ENCODE assay signal across 1 cellular context in the genomic region with DNA sequence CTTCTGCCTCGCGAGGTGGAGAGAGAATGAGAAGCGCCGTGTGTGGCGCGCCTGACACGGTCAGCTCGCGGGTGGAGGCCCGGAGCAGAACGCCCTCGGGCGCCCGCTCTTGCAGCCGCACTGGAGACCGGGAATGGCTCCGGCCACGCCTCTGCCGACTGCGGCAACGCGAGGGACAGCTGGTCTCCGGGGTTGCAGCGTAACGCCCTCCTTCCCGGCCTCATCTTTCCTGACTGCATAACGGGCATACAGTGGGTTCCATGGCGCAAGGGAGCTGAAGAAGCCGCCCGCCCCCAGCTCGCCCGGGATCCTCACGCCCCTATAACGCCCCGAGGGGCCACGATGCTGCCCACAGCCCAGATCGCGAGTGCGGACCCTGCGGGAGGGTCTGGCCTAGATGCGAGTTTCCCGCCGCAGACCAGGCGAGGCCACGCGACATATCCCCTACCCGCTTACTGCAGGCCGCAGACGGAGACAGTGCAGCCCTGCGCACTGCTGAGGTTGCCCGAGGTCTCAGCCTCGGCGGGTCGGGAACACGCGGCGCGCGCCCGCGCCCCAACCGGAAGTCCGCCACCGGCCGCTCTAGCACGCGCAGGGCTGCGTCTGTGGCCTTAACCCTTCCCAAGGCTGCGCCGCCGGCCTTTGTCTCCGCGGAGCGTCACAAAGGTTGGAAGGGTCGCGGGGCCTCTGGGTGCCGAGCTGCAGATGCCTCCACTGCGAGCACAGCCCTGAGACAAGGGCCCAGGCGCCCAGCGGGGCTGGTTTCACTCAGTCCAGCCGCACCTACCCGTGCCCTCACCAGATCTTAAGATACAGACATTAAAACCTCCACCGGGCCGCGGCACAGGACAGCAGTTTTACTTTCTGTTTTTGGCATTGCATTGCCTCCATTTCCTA.
TF ChIP-seq lines count a peak whose summit lies in the region.

No MANE protein-coding gene starts in this region.

TF ChIP-seq in WTC11, 78 proteins besides CTCF, POLR2A, EP300 and RAD21 (continued from another document and continues in another):
- TF ChIP-seq, protein P1, sequence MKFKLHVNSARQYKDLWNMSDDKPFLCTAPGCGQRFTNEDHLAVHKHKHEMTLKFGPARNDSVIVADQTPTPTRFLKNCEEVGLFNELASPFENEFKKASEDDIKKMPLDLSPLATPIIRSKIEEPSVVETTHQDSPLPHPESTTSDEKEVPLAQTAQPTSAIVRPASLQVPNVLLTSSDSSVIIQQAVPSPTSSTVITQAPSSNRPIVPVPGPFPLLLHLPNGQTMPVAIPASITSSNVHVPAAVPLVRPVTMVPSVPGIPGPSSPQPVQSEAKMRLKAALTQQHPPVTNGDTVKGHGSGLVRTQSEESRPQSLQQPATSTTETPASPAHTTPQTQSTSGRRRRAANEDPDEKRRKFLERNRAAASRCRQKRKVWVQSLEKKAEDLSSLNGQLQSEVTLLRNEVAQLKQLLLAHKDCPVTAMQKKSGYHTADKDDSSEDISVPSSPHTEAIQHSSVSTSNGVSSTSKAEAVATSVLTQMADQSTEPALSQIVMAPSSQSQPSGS (CRISPR knock-in tag; IDR thresholded peaks at IDR 0.05; ENCODE audit: borderline replicate concordance, low read depth): no peak
- TF ChIP-seq, protein P2, sequence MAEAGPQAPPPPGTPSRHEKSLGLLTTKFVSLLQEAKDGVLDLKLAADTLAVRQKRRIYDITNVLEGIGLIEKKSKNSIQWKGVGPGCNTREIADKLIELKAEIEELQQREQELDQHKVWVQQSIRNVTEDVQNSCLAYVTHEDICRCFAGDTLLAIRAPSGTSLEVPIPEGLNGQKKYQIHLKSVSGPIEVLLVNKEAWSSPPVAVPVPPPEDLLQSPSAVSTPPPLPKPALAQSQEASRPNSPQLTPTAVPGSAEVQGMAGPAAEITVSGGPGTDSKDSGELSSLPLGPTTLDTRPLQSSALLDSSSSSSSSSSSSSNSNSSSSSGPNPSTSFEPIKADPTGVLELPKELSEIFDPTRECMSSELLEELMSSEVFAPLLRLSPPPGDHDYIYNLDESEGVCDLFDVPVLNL (CRISPR knock-in tag; IDR thresholded peaks at IDR 0.05; ENCODE audit: borderline replicate concordance, low read depth): peak; percentile 72; the same call in 1 of the 2 replicates
- TF ChIP-seq SOX15 (CRISPR knock-in tag; IDR thresholded peaks at IDR 0.05): no peak
- TF ChIP-seq FOXP1 (CRISPR knock-in tag; IDR thresholded peaks at IDR 0.05; ENCODE audit: borderline replicate concordance): peak; percentile 97
- no peak for TF ChIP-seq JAZF1 (CRISPR knock-in tag; IDR thresholded peaks at IDR 0.05)
- TF ChIP-seq, protein P3, sequence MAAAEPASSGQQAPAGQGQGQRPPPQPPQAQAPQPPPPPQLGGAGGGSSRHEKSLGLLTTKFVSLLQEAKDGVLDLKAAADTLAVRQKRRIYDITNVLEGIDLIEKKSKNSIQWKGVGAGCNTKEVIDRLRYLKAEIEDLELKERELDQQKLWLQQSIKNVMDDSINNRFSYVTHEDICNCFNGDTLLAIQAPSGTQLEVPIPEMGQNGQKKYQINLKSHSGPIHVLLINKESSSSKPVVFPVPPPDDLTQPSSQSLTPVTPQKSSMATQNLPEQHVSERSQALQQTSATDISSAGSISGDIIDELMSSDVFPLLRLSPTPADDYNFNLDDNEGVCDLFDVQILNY (CRISPR knock-in tag; IDR thresholded peaks at IDR 0.05): peak; percentile 68; the same call in 1 of the 2 replicates
- TF ChIP-seq, protein P4, sequence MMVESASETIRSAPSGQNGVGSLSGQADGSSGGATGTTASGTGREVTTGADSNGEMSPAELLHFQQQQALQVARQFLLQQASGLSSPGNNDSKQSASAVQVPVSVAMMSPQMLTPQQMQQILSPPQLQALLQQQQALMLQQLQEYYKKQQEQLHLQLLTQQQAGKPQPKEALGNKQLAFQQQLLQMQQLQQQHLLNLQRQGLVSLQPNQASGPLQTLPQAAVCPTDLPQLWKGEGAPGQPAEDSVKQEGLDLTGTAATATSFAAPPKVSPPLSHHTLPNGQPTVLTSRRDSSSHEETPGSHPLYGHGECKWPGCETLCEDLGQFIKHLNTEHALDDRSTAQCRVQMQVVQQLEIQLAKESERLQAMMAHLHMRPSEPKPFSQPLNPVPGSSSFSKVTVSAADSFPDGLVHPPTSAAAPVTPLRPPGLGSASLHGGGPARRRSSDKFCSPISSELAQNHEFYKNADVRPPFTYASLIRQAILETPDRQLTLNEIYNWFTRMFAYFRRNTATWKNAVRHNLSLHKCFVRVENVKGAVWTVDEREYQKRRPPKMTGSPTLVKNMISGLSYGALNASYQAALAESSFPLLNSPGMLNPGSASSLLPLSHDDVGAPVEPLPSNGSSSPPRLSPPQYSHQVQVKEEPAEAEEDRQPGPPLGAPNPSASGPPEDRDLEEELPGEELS (CRISPR knock-in tag; IDR thresholded peaks at IDR 0.05): peak; percentile 96
- TF ChIP-seq, protein P5, sequence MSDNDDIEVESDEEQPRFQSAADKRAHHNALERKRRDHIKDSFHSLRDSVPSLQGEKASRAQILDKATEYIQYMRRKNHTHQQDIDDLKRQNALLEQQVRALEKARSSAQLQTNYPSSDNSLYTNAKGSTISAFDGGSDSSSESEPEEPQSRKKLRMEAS (CRISPR knock-in tag; IDR thresholded peaks at IDR 0.05): peak; percentile 98
- TF ChIP-seq NR1H2 (CRISPR knock-in tag; IDR thresholded peaks at IDR 0.05): no peak
- TF ChIP-seq JUN (CRISPR knock-in tag; IDR thresholded peaks at IDR 0.05): peak; percentile 68; the same call in 1 of the 2 replicates
- no peak for TF ChIP-seq NFATC4 (CRISPR knock-in tag; IDR thresholded peaks at IDR 0.05)
- TF ChIP-seq, protein P6, sequence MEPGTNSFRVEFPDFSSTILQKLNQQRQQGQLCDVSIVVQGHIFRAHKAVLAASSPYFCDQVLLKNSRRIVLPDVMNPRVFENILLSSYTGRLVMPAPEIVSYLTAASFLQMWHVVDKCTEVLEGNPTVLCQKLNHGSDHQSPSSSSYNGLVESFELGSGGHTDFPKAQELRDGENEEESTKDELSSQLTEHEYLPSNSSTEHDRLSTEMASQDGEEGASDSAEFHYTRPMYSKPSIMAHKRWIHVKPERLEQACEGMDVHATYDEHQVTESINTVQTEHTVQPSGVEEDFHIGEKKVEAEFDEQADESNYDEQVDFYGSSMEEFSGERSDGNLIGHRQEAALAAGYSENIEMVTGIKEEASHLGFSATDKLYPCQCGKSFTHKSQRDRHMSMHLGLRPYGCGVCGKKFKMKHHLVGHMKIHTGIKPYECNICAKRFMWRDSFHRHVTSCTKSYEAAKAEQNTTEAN (CRISPR knock-in tag; IDR thresholded peaks at IDR 0.05): peak; percentile 62
- no peak for TF ChIP-seq GRHL2 (CRISPR knock-in tag; IDR thresholded peaks at IDR 0.05; ENCODE audit: insufficient replicate concordance, severe bottlenecking)
- TF ChIP-seq ZNF232 (CRISPR knock-in tag; IDR thresholded peaks at IDR 0.05): peak; percentile 90
- no peak for TF ChIP-seq ZNF121 (CRISPR knock-in tag; IDR thresholded peaks at IDR 0.05)
- peak; percentile 92; the same call in 1 of the 2 replicates for TF ChIP-seq ZBTB21 (CRISPR knock-in tag; IDR thresholded peaks at IDR 0.05; ENCODE audit: borderline replicate concordance)
- TF ChIP-seq ZNF423 (CRISPR knock-in tag; IDR thresholded peaks at IDR 0.05): peak; percentile 13; the same call in 1 of the 2 replicates
- TF ChIP-seq, protein P7, sequence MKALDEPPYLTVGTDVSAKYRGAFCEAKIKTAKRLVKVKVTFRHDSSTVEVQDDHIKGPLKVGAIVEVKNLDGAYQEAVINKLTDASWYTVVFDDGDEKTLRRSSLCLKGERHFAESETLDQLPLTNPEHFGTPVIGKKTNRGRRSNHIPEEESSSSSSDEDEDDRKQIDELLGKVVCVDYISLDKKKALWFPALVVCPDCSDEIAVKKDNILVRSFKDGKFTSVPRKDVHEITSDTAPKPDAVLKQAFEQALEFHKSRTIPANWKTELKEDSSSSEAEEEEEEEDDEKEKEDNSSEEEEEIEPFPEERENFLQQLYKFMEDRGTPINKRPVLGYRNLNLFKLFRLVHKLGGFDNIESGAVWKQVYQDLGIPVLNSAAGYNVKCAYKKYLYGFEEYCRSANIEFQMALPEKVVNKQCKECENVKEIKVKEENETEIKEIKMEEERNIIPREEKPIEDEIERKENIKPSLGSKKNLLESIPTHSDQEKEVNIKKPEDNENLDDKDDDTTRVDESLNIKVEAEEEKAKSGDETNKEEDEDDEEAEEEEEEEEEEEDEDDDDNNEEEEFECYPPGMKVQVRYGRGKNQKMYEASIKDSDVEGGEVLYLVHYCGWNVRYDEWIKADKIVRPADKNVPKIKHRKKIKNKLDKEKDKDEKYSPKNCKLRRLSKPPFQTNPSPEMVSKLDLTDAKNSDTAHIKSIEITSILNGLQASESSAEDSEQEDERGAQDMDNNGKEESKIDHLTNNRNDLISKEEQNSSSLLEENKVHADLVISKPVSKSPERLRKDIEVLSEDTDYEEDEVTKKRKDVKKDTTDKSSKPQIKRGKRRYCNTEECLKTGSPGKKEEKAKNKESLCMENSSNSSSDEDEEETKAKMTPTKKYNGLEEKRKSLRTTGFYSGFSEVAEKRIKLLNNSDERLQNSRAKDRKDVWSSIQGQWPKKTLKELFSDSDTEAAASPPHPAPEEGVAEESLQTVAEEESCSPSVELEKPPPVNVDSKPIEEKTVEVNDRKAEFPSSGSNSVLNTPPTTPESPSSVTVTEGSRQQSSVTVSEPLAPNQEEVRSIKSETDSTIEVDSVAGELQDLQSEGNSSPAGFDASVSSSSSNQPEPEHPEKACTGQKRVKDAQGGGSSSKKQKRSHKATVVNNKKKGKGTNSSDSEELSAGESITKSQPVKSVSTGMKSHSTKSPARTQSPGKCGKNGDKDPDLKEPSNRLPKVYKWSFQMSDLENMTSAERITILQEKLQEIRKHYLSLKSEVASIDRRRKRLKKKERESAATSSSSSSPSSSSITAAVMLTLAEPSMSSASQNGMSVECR (CRISPR knock-in tag; IDR thresholded peaks at IDR 0.05; ENCODE audit: borderline replicate concordance): peak; percentile 95; the same call in 1 of the 2 replicates
- no peak for TF ChIP-seq ZNF416 (CRISPR knock-in tag; IDR thresholded peaks at IDR 0.05)
- peak; percentile 54; the same call in 1 of the 2 replicates for TF ChIP-seq CBFB (CRISPR knock-in tag; IDR thresholded peaks at IDR 0.05; ENCODE audit: low read depth)
- peak; percentile 88 for TF ChIP-seq ESRRA (CRISPR knock-in tag; IDR thresholded peaks at IDR 0.05; ENCODE audit: borderline replicate concordance)
- TF ChIP-seq TEAD4 (CRISPR knock-in tag; IDR thresholded peaks at IDR 0.05): 0 out of 2 replicates have a peak, but pooled peaks have one; percentile 8
- no peak for TF ChIP-seq OVOL2 (CRISPR knock-in tag; IDR thresholded peaks at IDR 0.05; ENCODE audit: borderline replicate concordance)
- TF ChIP-seq ZNF219 (CRISPR knock-in tag; IDR thresholded peaks at IDR 0.05; ENCODE audit: borderline replicate concordance): no peak; the same call in 1 of the 2 replicates
- TF ChIP-seq, protein P8, sequence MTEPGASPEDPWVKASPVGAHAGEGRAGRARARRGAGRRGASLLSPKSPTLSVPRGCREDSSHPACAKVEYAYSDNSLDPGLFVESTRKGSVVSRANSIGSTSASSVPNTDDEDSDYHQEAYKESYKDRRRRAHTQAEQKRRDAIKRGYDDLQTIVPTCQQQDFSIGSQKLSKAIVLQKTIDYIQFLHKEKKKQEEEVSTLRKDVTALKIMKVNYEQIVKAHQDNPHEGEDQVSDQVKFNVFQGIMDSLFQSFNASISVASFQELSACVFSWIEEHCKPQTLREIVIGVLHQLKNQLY (CRISPR knock-in tag; IDR thresholded peaks at IDR 0.05): no peak
- 0 out of 2 replicates have a peak, but pooled peaks have one; percentile 37 for TF ChIP-seq ZNF317 (CRISPR knock-in tag; IDR thresholded peaks at IDR 0.05; ENCODE audit: borderline replicate concordance, low read depth)
- peak; percentile 92 for TF ChIP-seq MYBL2 (CRISPR knock-in tag; IDR thresholded peaks at IDR 0.05)
- no peak for TF ChIP-seq HMGA2 (CRISPR knock-in tag; IDR thresholded peaks at IDR 0.05)
- TF ChIP-seq, protein P9, sequence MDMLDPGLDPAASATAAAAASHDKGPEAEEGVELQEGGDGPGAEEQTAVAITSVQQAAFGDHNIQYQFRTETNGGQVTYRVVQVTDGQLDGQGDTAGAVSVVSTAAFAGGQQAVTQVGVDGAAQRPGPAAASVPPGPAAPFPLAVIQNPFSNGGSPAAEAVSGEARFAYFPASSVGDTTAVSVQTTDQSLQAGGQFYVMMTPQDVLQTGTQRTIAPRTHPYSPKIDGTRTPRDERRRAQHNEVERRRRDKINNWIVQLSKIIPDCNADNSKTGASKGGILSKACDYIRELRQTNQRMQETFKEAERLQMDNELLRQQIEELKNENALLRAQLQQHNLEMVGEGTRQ (CRISPR knock-in tag; IDR thresholded peaks at IDR 0.05): peak; percentile 51; the same call in 1 of the 2 replicates
- TF ChIP-seq, protein P10, sequence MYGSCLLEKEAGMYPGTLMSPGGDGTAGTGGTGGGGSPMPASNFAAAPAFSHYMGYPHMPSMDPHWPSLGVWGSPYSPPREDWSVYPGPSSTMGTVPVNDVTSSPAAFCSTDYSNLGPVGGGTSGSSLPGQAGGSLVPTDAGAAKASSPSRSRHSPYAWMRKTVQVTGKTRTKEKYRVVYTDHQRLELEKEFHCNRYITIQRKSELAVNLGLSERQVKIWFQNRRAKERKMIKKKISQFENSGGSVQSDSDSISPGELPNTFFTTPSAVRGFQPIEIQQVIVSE (CRISPR knock-in tag; IDR thresholded peaks at IDR 0.05; ENCODE audit: borderline replicate concordance): no peak
- TF ChIP-seq, protein P11, sequence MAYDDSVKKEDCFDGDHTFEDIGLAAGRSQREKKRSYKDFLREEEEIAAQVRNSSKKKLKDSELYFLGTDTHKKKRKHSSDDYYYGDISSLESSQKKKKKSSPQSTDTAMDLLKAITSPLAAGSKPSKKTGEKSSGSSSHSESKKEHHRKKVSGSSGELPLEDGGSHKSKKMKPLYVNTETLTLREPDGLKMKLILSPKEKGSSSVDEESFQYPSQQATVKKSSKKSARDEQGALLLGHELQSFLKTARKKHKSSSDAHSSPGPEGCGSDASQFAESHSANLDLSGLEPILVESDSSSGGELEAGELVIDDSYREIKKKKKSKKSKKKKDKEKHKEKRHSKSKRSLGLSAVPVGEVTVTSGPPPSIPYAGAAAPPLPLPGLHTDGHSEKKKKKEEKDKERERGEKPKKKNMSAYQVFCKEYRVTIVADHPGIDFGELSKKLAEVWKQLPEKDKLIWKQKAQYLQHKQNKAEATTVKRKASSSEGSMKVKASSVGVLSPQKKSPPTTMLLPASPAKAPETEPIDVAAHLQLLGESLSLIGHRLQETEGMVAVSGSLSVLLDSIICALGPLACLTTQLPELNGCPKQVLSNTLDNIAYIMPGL (CRISPR knock-in tag; IDR thresholded peaks at IDR 0.05): peak; percentile 90
- TF ChIP-seq, protein P12, sequence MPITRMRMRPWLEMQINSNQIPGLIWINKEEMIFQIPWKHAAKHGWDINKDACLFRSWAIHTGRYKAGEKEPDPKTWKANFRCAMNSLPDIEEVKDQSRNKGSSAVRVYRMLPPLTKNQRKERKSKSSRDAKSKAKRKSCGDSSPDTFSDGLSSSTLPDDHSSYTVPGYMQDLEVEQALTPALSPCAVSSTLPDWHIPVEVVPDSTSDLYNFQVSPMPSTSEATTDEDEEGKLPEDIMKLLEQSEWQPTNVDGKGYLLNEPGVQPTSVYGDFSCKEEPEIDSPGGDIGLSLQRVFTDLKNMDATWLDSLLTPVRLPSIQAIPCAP (CRISPR knock-in tag; IDR thresholded peaks at IDR 0.05): peak; percentile 89
